ENCODE assay signal across 31 cellular contexts in genomic region chr2:19719540-19719939, GRCh38.
"Had no signal": no experiment of that assay in that cellular context is flagged by ENCODE, and none has a peak within 500 bp of the region (broad histone marks: within the 10 kb centered on the region; RNA-seq: fewer than 3 reads in every experiment).

No MANE protein-coding gene starts in this region.

- H3K27me3 ChIP-seq: adrenal gland, body of pancreas, brain microvascular endothelial cell, breast epithelium had no signal

- ATAC-seq: activated CD8-positive, alpha-beta T cell treated with anti-CD3 and anti-CD28 coated beads for 36 hours; activated naive CD4-positive, alpha-beta T cell treated with anti-CD3 and anti-CD28 coated beads, Interleukin-2, amount 50 U/mL, for 72 hours; activated T-cell treated with anti-CD3 and anti-CD28 coated beads, Interleukin-2, amount 50 U/mL, for 4 hours; activated T-cell treated with anti-CD3 and anti-CD28 coated beads, Interleukin-2, amount 50 U/mL, for 72 hours; activated T-helper 17 cell treated with anti-CD3 and anti-CD28 coated beads, Interleukin-2, amount 50 U/mL, for 72 hours; body of pancreas; T-cell; T-helper 17 cell had no signal

- DNase-seq: activated B cell treated with CpG ODN at 0.5 μM for 24 hours; activated CD4-positive, alpha-beta memory T cell treated with anti-CD3 and anti-CD28 coated beads for 36 hours; activated CD4-positive, alpha-beta T cell treated with anti-CD3 and anti-CD28 coated beads for 4 hours; activated CD4-positive, alpha-beta T cell treated with anti-CD3 and anti-CD28 coated beads, Interleukin-2, amount 10 ng/mL, durations not matched to agents 24 days and 14 days; activated CD4-positive, alpha-beta T cell treated with anti-CD3 and anti-CD28 coated beads, Interleukin-2, amount 50 U/mL, for 1 hour; activated CD4-positive, alpha-beta T cell treated with anti-CD3 and anti-CD28 coated beads, Interleukin-2, amount 50 U/mL, for 4 hours; activated CD4-positive, CD25-positive, alpha-beta regulatory T cell treated with anti-CD3 and anti-CD28 coated beads, Interleukin-2, amount 50 U/mL, for 72 hours; activated CD8-positive, alpha-beta memory T cell treated with anti-CD3 and anti-CD28 coated beads, Interleukin-2, amount 50 U/mL, for 4 hours; activated CD8-positive, alpha-beta T cell treated with anti-CD3 and anti-CD28 coated beads for 36 hours; activated effector memory CD4-positive, alpha-beta T cell treated with anti-CD3 and anti-CD28 coated beads, Interleukin-2, amount 50 U/mL, for 16 hours; activated gamma-delta T cell treated with Interleukin-2 at 50 U/mL for 16 hours; activated naive CD4-positive, alpha-beta T cell; activated naive CD4-positive, alpha-beta T cell treated with anti-CD3 and anti-CD28 coated beads for 36 hours; activated naive CD4-positive, alpha-beta T cell treated with anti-CD3 and anti-CD28 coated beads, Interleukin-2, amount 50 U/mL, for 16 hours; activated naive CD8-positive, alpha-beta T cell treated with anti-CD3 and anti-CD28 coated beads for 36 hours; activated T-cell treated with anti-CD3 and anti-CD28 coated beads for 4 hours; activated T-cell treated with anti-CD3 and anti-CD28 coated beads, Interleukin-2, amount 50 U/mL, for 1 hour; activated T-cell treated with anti-CD3 and anti-CD28 coated beads, Interleukin-2, amount 50 U/mL, for 4 hours; activated T-cell treated with anti-CD3 and anti-CD28 coated beads, Interleukin-2, amount 50 U/mL, for 72 hours; adrenal gland; amniotic stem cell; aorta; body of pancreas; brain microvascular endothelial cell; cerebellar nuclear complex; T-cell; T-helper 17 cell had no signal

- H3K4me1 ChIP-seq: adrenal gland, body of pancreas, breast epithelium had no signal

- H3K27ac ChIP-seq: adrenal gland, body of pancreas, brain microvascular endothelial cell, breast epithelium, VCaP had no signal

- H3K36me3 ChIP-seq: adrenal gland, brain microvascular endothelial cell, breast epithelium had no signal

- H3K4me3 ChIP-seq: adrenal gland, body of pancreas, breast epithelium had no signal

- H3K9me3 ChIP-seq: adrenal gland, body of pancreas, breast epithelium had no signal
